In genomic region chr1:121097127-121097866, GRCh38 we compare ENCODE assay signal across 8 cellular contexts.
DNase-seq lines count a peak whose midpoint lies in the region; ATAC-seq lines count a peak whose summit lies in the region.
"Not testable (repeated sequence)": the region's sequence is repeated elsewhere in the genome, so short reads cannot be mapped to it uniquely, and the experiment has no call there.

No MANE protein-coding gene starts in this region.

- ATAC-seq in GM21390 (IDR thresholded peaks at IDR 0.05; ENCODE audit: unreplicated experiment) (peak; percentile 95), HG03571 (IDR thresholded peaks at IDR 0.05; ENCODE audit: unreplicated experiment) (peak; percentile 90)
- peak; percentile 97 for ATAC-seq in activated CD8-positive, alpha-beta memory T cell treated with anti-CD3 and anti-CD28 coated beads, Interleukin-2, amount 10 ng/mL, durations not matched to agents 7 days and 5 days
- peak; percentile 89 for ATAC-seq in effector memory CD8-positive, alpha-beta T cell (replicated peaks)

- H3K27ac ChIP-seq in CD8-positive, alpha-beta memory T cell (ENCODE audit: low read depth, low read length): not testable (repeated sequence)

- not testable (repeated sequence) for H3K36me3 Mint-ChIP-seq in CD8-positive, alpha-beta memory T cell; activated CD8-positive, alpha-beta memory T cell treated with anti-CD3 and anti-CD28 coated beads, Interleukin-2, amount 10 ng/mL, durations not matched to agents 7 days and 5 days; effector memory CD8-positive, alpha-beta T cell (ENCODE audit: insufficient read depth)

- not testable (repeated sequence) for H3K27me3 Mint-ChIP-seq in CD8-positive, alpha-beta memory T cell; activated CD8-positive, alpha-beta memory T cell treated with anti-CD3 and anti-CD28 coated beads, Interleukin-2, amount 10 ng/mL, durations not matched to agents 7 days and 5 days; effector memory CD8-positive, alpha-beta T cell

- DNase-seq in CD8-positive, alpha-beta memory T cell: peak; percentile 70 to 86 (median 78)
- DNase-seq in NOMO-1 treated with dmso at 0.1 percent for 144 hours (lab: John Stamatoyannopoulos, UW; ENCODE audit: unreplicated experiment) (peak; percentile 26), mesenteric fat pad (ENCODE audit: low spot score) (peak; percentile 93)
- peak; percentile 86 for DNase-seq in activated CD8-positive, alpha-beta memory T cell treated with anti-CD3 and anti-CD28 coated beads, Interleukin-2, amount 10 ng/mL, durations not matched to agents 7 days and 5 days
- peak; percentile 78 to 85 (median 82) for DNase-seq in effector memory CD8-positive, alpha-beta T cell
- peak; percentile 71 to 74 (median 74) for DNase-seq in stimulated activated CD4-positive, alpha-beta T cell treated with anti-CD3 and anti-CD28 coated beads, TNF-alpha, amount 100 ng/mL, for 4 hours (ENCODE audit: low read depth in 3 of 3)

- not testable (repeated sequence) for H3K4me3 ChIP-seq in CD8-positive, alpha-beta memory T cell (ENCODE audit: low read length)

- not testable (repeated sequence) for H3K36me3 ChIP-seq in CD8-positive, alpha-beta memory T cell (ENCODE audit: insufficient read depth, low read length)

- POLR2A ChIA-PET in CD8-positive, alpha-beta memory T cell (lab: Charles Lee): not testable (repeated sequence)

- H3K9me3 Mint-ChIP-seq in CD8-positive, alpha-beta memory T cell; activated CD8-positive, alpha-beta memory T cell treated with anti-CD3 and anti-CD28 coated beads, Interleukin-2, amount 10 ng/mL, durations not matched to agents 7 days and 5 days (ENCODE audit: low read depth); effector memory CD8-positive, alpha-beta T cell: not testable (repeated sequence)

- not testable (repeated sequence) for H3K4me1 ChIP-seq in CD8-positive, alpha-beta memory T cell (ENCODE audit: insufficient read depth, low read length)

- H3K27ac Mint-ChIP-seq in CD8-positive, alpha-beta memory T cell: peak overlapping the region in 1 of 8 donors; percentile 33
- not testable (repeated sequence) for H3K27ac Mint-ChIP-seq in activated CD8-positive, alpha-beta memory T cell treated with anti-CD3 and anti-CD28 coated beads, Interleukin-2, amount 10 ng/mL, durations not matched to agents 7 days and 5 days
- H3K27ac Mint-ChIP-seq in effector memory CD8-positive, alpha-beta T cell: peak overlapping the region in 1 of 2 donors; percentile 68

- H3K4me1 Mint-ChIP-seq in CD8-positive, alpha-beta memory T cell; activated CD8-positive, alpha-beta memory T cell treated with anti-CD3 and anti-CD28 coated beads, Interleukin-2, amount 10 ng/mL, durations not matched to agents 7 days and 5 days; effector memory CD8-positive, alpha-beta T cell (ENCODE audit: low read depth in 2 of 2): not testable (repeated sequence)

- CTCF ChIA-PET in CD8-positive, alpha-beta memory T cell (lab: Charles Lee): interaction anchor here (0.7 kb wide), 1 partner anchor 419 kb away, joined by 4 read pairs; no protein-coding TSS in a partner anchor
- CTCF ChIA-PET in activated CD8-positive, alpha-beta memory T cell treated with anti-CD3 and anti-CD28 coated beads, Interleukin-2, amount 10 ng/mL, durations not matched to agents 7 days and 5 days (lab: Charles Lee): not testable (repeated sequence)

- not testable (repeated sequence) for H3K9me3 ChIP-seq in CD8-positive, alpha-beta memory T cell (ENCODE audit: low read length)

- H3K27me3 ChIP-seq in CD8-positive, alpha-beta memory T cell (ENCODE audit: insufficient read depth, low read length, poor library complexity, severe bottlenecking): not testable (repeated sequence)

- H3K4me3 Mint-ChIP-seq in CD8-positive, alpha-beta memory T cell: peak overlapping the region in 6 of 7 donors; percentile 26 to 73 (median 56)
- not testable (repeated sequence) for H3K4me3 Mint-ChIP-seq in activated CD8-positive, alpha-beta memory T cell treated with anti-CD3 and anti-CD28 coated beads, Interleukin-2, amount 10 ng/mL, durations not matched to agents 7 days and 5 days
- H3K4me3 Mint-ChIP-seq in effector memory CD8-positive, alpha-beta T cell: peak overlapping the region; percentile 60 to 61

Comparison
In these comparisons a context has a peak if more than half of its experiments do, and no peak if none do; other contexts are left out.
1. DNase-seq: peak in every context shown above with its lines; median percentile 93 in mesenteric fat pad; 86 in activated CD8-positive, alpha-beta memory T cell treated with anti-CD3 and anti-CD28 coated beads, Interleukin-2, amount 10 ng/mL, durations not matched to agents 7 days and 5 days; 82 in effector memory CD8-positive, alpha-beta T cell; 78 in CD8-positive, alpha-beta memory T cell; 74 in stimulated activated CD4-positive, alpha-beta T cell treated with anti-CD3 and anti-CD28 coated beads, TNF-alpha, amount 100 ng/mL, for 4 hours; 26 in NOMO-1 treated with dmso at 0.1 percent for 144 hours.